ENCODE assay signal across 14 cellular contexts in genomic region chr2:44462934-44463849, GRCh38.
DNase-seq lines count a peak whose midpoint lies in the region; ATAC-seq and TF ChIP-seq lines count a peak whose summit lies in the region.
"Had no signal": no experiment of that assay in that cellular context is flagged by ENCODE, and none has a peak within 500 bp of the region (broad histone marks: within the 10 kb centered on the region; RNA-seq: fewer than 3 reads in every experiment).

No MANE protein-coding gene starts in this region.

- DNase-seq in GM06990 (ENCODE audit: extremely low read depth, insufficient read length) (no peak), islet precursor cell (peak; percentile 66), GM23248 (no peak)
- DNase-seq: KG1, NCI-H1417 treated with DMSO at 0.1 percent for 48 hours, NCI-H2029, NCI-H510A, NCI-H82 had no signal

- H3K4me1 ChIP-seq in HUES48 (ENCODE audit: control insufficient read depth, insufficient read depth, low read length) (peaks cover 49% of the 10 kb centered on the region), ectodermal cell (ENCODE audit: control insufficient read depth, insufficient read depth, low read length) (peaks cover 9% of the 10 kb centered on the region), GM23248 (ENCODE audit: insufficient read depth) (no peaks in the 10 kb centered on the region)

- no peak overlapping the region for H2AFZ ChIP-seq in GM23248

- no peaks in the 10 kb centered on the region for H3K79me2 ChIP-seq in GM23248 (ENCODE audit: insufficient read depth)

- in situ Hi-C loops in GM23248 (cut with MboI), result no loop called here

- no peak overlapping the region for H3K4me3 ChIP-seq in GM06990 (replicated peaks; ENCODE audit: low read depth, low read length)
- H3K4me3 ChIP-seq in HUES48 (ENCODE audit: low read depth, low read length), result no peak overlapping the region; the same call in 1 of the 2 replicates
- H3K4me3 ChIP-seq in ectodermal cell (ENCODE audit: insufficient read depth, low read depth, low read length), result no peak overlapping the region
- H3K4me3 ChIP-seq in GM23248, result no peak overlapping the region

- H3K9me3 ChIP-seq in HUES48 (ENCODE audit: control insufficient read depth, insufficient read depth, low read length) (peaks cover 29% of the 10 kb centered on the region), ectodermal cell (ENCODE audit: control insufficient read depth, low read length) (no peaks in the 10 kb centered on the region), GM23248 (ENCODE audit: low read depth) (peaks cover 3% of the 10 kb centered on the region)

- ATAC-seq in GM21528 (IDR thresholded peaks at IDR 0.05; ENCODE audit: low FRiP score, unreplicated experiment), result no peak
- ATAC-seq in GM21360 (IDR thresholded peaks at IDR 0.05; ENCODE audit: unreplicated experiment), result no peak
- ATAC-seq: HCT116 had no signal

- peak; percentile 8 for TF ChIP-seq CTCF in GM06990 (IDR thresholded peaks at IDR 0.05; ENCODE audit: insufficient read depth, low read length, poor library complexity, severe bottlenecking)

- no peaks in the 10 kb centered on the region for H3F3A ChIP-seq in GM23248 (ENCODE audit: insufficient read depth)

- no peaks in the 10 kb centered on the region for H4K20me1 ChIP-seq in GM23248 (ENCODE audit: insufficient read depth)

- H3K9me2 ChIP-seq in GM23248 (ENCODE audit: insufficient read depth), result no peaks in the 10 kb centered on the region

- H3K4me2 ChIP-seq in GM23248 (ENCODE audit: unreplicated experiment), result no peak overlapping the region

- 57 to 77% methylated on average over 3 of the region's 3 CpGs for WGBS in ectodermal cell, 2 experiments
- WGBS in GM23248 (ENCODE audit: low coverage in 1 of 2, low lambda C conversion rate in 2 of 2, missing lambda C conversion rate in 2 of 2), 2 experiments, result 92 to 97% methylated on average over 3 of the region's 3 CpGs

- H3K36me3 ChIP-seq in GM06990 (ENCODE audit: control insufficient read depth, insufficient read depth, low read length) (no peaks in the 10 kb centered on the region), HUES48 (ENCODE audit: control insufficient read depth, insufficient read depth, low read length) (no peaks in the 10 kb centered on the region), ectodermal cell (ENCODE audit: control insufficient read depth, insufficient read depth, low read length) (no peaks in the 10 kb centered on the region), GM23248 (ENCODE audit: low read depth) (no peaks in the 10 kb centered on the region)

- peak overlapping the region; percentile 2; the same call in 1 of the 2 replicates for H3K9ac ChIP-seq in HUES48 (ENCODE audit: low read depth, low read length)
- no peak overlapping the region for H3K9ac ChIP-seq in GM23248

- no peaks in the 10 kb centered on the region for H3K27me3 ChIP-seq in GM06990 (replicated peaks; ENCODE audit: control insufficient read depth, insufficient read depth, low read length)
- no peaks in the 10 kb centered on the region for H3K27me3 ChIP-seq in HUES48 (ENCODE audit: control insufficient read depth, insufficient read depth, low read length)
- no peaks in the 10 kb centered on the region for H3K27me3 ChIP-seq in ectodermal cell (ENCODE audit: control insufficient read depth, insufficient read depth, low read length, poor library complexity, severe bottlenecking)
- H3K27me3 ChIP-seq in GM23248 (replicated peaks; ENCODE audit: insufficient read depth), result no peaks in the 10 kb centered on the region

- H3K27ac ChIP-seq in HUES48 (ENCODE audit: low read depth, low read length) (peak overlapping the region; percentile 88), ectodermal cell (ENCODE audit: insufficient read depth, low read depth, low read length, poor library complexity, severe bottlenecking) (peak overlapping the region; percentile 67), GM23248 (no peak overlapping the region)
- H3K27ac ChIP-seq: HL-60 had no signal
